ENCODE assay signal across 8 cellular contexts in genomic region chr1:46302091-46303037, GRCh38. TPM values are rescaled to one million over a fixed set of nuclear protein-coding genes. Genes with fewer than 3 reads are reported as not detected.
DNase-seq lines count a peak whose midpoint lies in the region; ATAC-seq, FAIRE-seq and TF ChIP-seq lines count a peak whose summit lies in the region.

No MANE protein-coding gene starts in this region.

- no peak for TF ChIP-seq CTCF in choroid plexus epithelial cell (conservative IDR thresholded peaks at IDR 0.05; ENCODE audit: low read depth, low read length)

- ATAC-seq in GM21390 (IDR thresholded peaks at IDR 0.05; ENCODE audit: unreplicated experiment) (peak; percentile 35), left colon (peak; percentile 48)

- H3K9me3 ChIP-seq in KOPT-K1 (ENCODE audit: insufficient read depth, low read length, poor library complexity, severe bottlenecking), result no peaks in the 10 kb centered on the region

- FAIRE-seq in HTR-8/SVneo (lab: Jason Lieb, UNC), result no peak

- intact Hi-C loops in left colon (cut with DNase I, micrococcal nuclease), result no loop called here

- DNase-seq in DMS79 treated with DMSO at 0.1 percent for 48 hours (lab: John Stamatoyannopoulos, UW) (peak; percentile 67), choroid plexus epithelial cell (ENCODE audit: low read depth) (peak; percentile 70), left colon (peak; percentile 53 to 74), HTR-8/SVneo (ENCODE audit: insufficient read length, low spot score) (no peak)
- peak; percentile 37 for DNase-seq in activated CD4-positive, alpha-beta T cell treated with anti-CD3 and anti-CD28 coated beads for 1 hour
- DNase-seq in stimulated activated CD4-positive, alpha-beta T cell treated with anti-CD3 and anti-CD28 coated beads, Interleukin-1b, Interleukin-23, amount 100 ng/mL, for 48 hours, result peak; percentile 39

- peak overlapping the region; percentile 72 for H3K4me3 ChIP-seq in choroid plexus epithelial cell (ENCODE audit: low read depth, low read length)

- peak overlapping the region; percentile 91 for H3K27ac ChIP-seq in KOPT-K1 (ENCODE audit: low read depth, low read length, poor library complexity, severe bottlenecking)

- peaks cover 30% of the 10 kb centered on the region for H3K36me3 ChIP-seq in KOPT-K1 (ENCODE audit: insufficient read depth, low read length)

RNA-seq across cellular contexts. Expression of gene LRRC41, which starts 1.1 kb away (rescaled TPM):
- total RNA-seq in left colon, result 10 to 100 TPM; 46.3 to 53.6 TPM

RNA-seq across cellular contexts. Expression of gene UQCRH, which starts 1.1 kb away (rescaled TPM):
- 100 to 1,000 TPM; 362 to 413 TPM for total RNA-seq in left colon

RNA-seq across cellular contexts. Expression of gene NSUN4, which starts 38.2 kb away (rescaled TPM):
- 10 to 100 TPM; 16.8 to 22.1 TPM for total RNA-seq in left colon

RNA-seq across cellular contexts. Expression of gene RAD54L, which starts 54.8 kb away (rescaled TPM):
- 1 to 10 TPM; 2.8 to 7.4 TPM for total RNA-seq in left colon
